In genomic region chr11:117232911-117233409, GRCh38 we compare ENCODE assay signal across 8 cellular contexts. TPM values are rescaled to one million over a fixed set of nuclear protein-coding genes. Genes with fewer than 3 reads are reported as not detected.
DNase-seq lines count a peak whose midpoint lies in the region; TF ChIP-seq lines count a peak whose summit lies in the region.

No MANE protein-coding gene starts in this region.

- H3K4me3 Mint-ChIP-seq in activated CD4-positive, alpha-beta T cell treated with anti-CD3 and anti-CD28 coated beads, Interleukin-2, amount 10 ng/mL, durations not matched to agents 24 days and 14 days, result peak overlapping the region; percentile 89
- peak overlapping the region; percentile 86 for H3K4me3 Mint-ChIP-seq in T-helper 2 cell treated with Interferon-gamma antibody and Interleukin-4, amounts not matched to agents 5 μg/mL and 100 μg/mL, for 36 hours
- peak overlapping the region; percentile 91 to 97 (median 94) for H3K4me3 Mint-ChIP-seq in nephron

- peaks cover 38% of the 10 kb centered on the region for H3K4me1 Mint-ChIP-seq in activated CD4-positive, alpha-beta T cell treated with anti-CD3 and anti-CD28 coated beads, Interleukin-2, amount 10 ng/mL, durations not matched to agents 24 days and 14 days
- H3K4me1 Mint-ChIP-seq in T-helper 2 cell treated with Interferon-gamma antibody and Interleukin-4, amounts not matched to agents 5 μg/mL and 100 μg/mL, for 36 hours (ENCODE audit: low read depth), result peaks cover 36% of the 10 kb centered on the region
- H3K4me1 Mint-ChIP-seq in nephron, result peaks cover 34% of the 10 kb centered on the region

- intact Hi-C loops in activated CD4-positive, alpha-beta T cell treated with anti-CD3 and anti-CD28 coated beads, Interleukin-2, amount 10 ng/mL, durations not matched to agents 24 days and 14 days (cut with micrococcal nuclease), result loop anchor here (1.0 to 5.0 kb wide), 4 partner anchors 89 to 584 kb away; partner anchors contain the start of genes PAFAH1B2 and ZPR1

- TF ChIP-seq CTCF in epithelial cell of proximal tubule (conservative IDR thresholded peaks at IDR 0.05; ENCODE audit: low read depth, low read length) (no peak), nephron (IDR thresholded peaks at IDR 0.05; ENCODE audit: unreplicated experiment in 3 of 3) (no peak)

- peaks cover 26% of the 10 kb centered on the region for H3K36me3 Mint-ChIP-seq in activated CD4-positive, alpha-beta T cell treated with anti-CD3 and anti-CD28 coated beads, Interleukin-2, amount 10 ng/mL, durations not matched to agents 24 days and 14 days (ENCODE audit: low read depth)
- H3K36me3 Mint-ChIP-seq in T-helper 2 cell treated with Interferon-gamma antibody and Interleukin-4, amounts not matched to agents 5 μg/mL and 100 μg/mL, for 36 hours (ENCODE audit: low read depth), result peaks cover 32% of the 10 kb centered on the region
- peaks cover 18% of the 10 kb centered on the region for H3K36me3 Mint-ChIP-seq in nephron (ENCODE audit: low read depth)

- peak overlapping the region; percentile 81 for H3K27ac Mint-ChIP-seq in activated CD4-positive, alpha-beta T cell treated with anti-CD3 and anti-CD28 coated beads, Interleukin-2, amount 10 ng/mL, durations not matched to agents 24 days and 14 days
- peak overlapping the region; percentile 84 for H3K27ac Mint-ChIP-seq in T-helper 2 cell treated with Interferon-gamma antibody and Interleukin-4, amounts not matched to agents 5 μg/mL and 100 μg/mL, for 36 hours
- H3K27ac Mint-ChIP-seq in nephron, result peak overlapping the region; percentile 88 to 94 (median 93)

- H3K9me3 Mint-ChIP-seq in activated CD4-positive, alpha-beta T cell treated with anti-CD3 and anti-CD28 coated beads, Interleukin-2, amount 10 ng/mL, durations not matched to agents 24 days and 14 days, result no peaks in the 10 kb centered on the region
- no peaks in the 10 kb centered on the region for H3K9me3 Mint-ChIP-seq in T-helper 2 cell treated with Interferon-gamma antibody and Interleukin-4, amounts not matched to agents 5 μg/mL and 100 μg/mL, for 36 hours
- H3K9me3 Mint-ChIP-seq in nephron, result no peaks in the 10 kb centered on the region

- DNase-seq in activated CD4-positive, alpha-beta T cell treated with anti-CD3 and anti-CD28 coated beads, Interleukin-2, amount 10 ng/mL, durations not matched to agents 24 days and 14 days, result peak; percentile 73
- DNase-seq in activated CD4-positive, alpha-beta T cell treated with anti-CD3 and anti-CD28 coated beads for 4 hours, result no peak
- no peak for DNase-seq in T-helper 2 cell treated with Interferon-gamma antibody and Interleukin-4, amounts not matched to agents 5 μg/mL and 100 μg/mL, for 36 hours (ENCODE audit: low spot score)
- DNase-seq in epithelial cell of proximal tubule (ENCODE audit: low read depth) (no peak), NCI-H2081 (lab: John Stamatoyannopoulos, UW) (no peak), DMS153 treated with DMSO at 0.1 percent for 48 hours (lab: John Stamatoyannopoulos, UW; ENCODE audit: unreplicated experiment) (no peak), KG1 (lab: John Stamatoyannopoulos, UW) (no peak)

- H3K4me3 ChIP-seq in epithelial cell of proximal tubule (ENCODE audit: low read depth, low read length), result peak overlapping the region; percentile 82

- H3K27me3 Mint-ChIP-seq in activated CD4-positive, alpha-beta T cell treated with anti-CD3 and anti-CD28 coated beads, Interleukin-2, amount 10 ng/mL, durations not matched to agents 24 days and 14 days, result no peaks in the 10 kb centered on the region
- H3K27me3 Mint-ChIP-seq in T-helper 2 cell treated with Interferon-gamma antibody and Interleukin-4, amounts not matched to agents 5 μg/mL and 100 μg/mL, for 36 hours (ENCODE audit: low read depth), result no peaks in the 10 kb centered on the region
- H3K27me3 Mint-ChIP-seq in nephron (ENCODE audit: low read depth), result no peaks in the 10 kb centered on the region

RNA-seq across cellular contexts. Expression of gene RNF214, which starts 0.5 kb away (rescaled TPM):
- 22.0 and 23.2 TPM in 2 replicates for total RNA-seq in activated CD4-positive, alpha-beta T cell treated with anti-CD3 and anti-CD28 coated beads, Interleukin-2, amount 10 ng/mL, durations not matched to agents 24 days and 14 days
- 6.5 and 9.7 TPM in 2 replicates for total RNA-seq in epithelial cell of proximal tubule

RNA-seq across cellular contexts. Expression of gene PCSK7, which starts 1.1 kb away (rescaled TPM):
- 160 and 165 TPM in 2 replicates for total RNA-seq in activated CD4-positive, alpha-beta T cell treated with anti-CD3 and anti-CD28 coated beads, Interleukin-2, amount 10 ng/mL, durations not matched to agents 24 days and 14 days
- total RNA-seq in epithelial cell of proximal tubule, result 19.6 and 29.6 TPM in 2 replicates

RNA-seq across cellular contexts. Expression of gene TAGLN, which starts 33.8 kb away (rescaled TPM):
- total RNA-seq in activated CD4-positive, alpha-beta T cell treated with anti-CD3 and anti-CD28 coated beads, Interleukin-2, amount 10 ng/mL, durations not matched to agents 24 days and 14 days, result 2.7 and 3.8 TPM in 2 replicates
- total RNA-seq in epithelial cell of proximal tubule, result 470 and 583 TPM in 2 replicates

RNA-seq across cellular contexts. Expression of gene SIDT2, which starts 54.4 kb away (rescaled TPM):
- total RNA-seq in activated CD4-positive, alpha-beta T cell treated with anti-CD3 and anti-CD28 coated beads, Interleukin-2, amount 10 ng/mL, durations not matched to agents 24 days and 14 days, result 23.9 and 29.1 TPM in 2 replicates
- 7.1 and 12.2 TPM in 2 replicates for total RNA-seq in epithelial cell of proximal tubule

RNA-seq across cellular contexts. Expression of gene BACE1-AS, which starts 58.2 kb away (rescaled TPM):
- 5.5 and 5.8 TPM in 2 replicates for total RNA-seq in activated CD4-positive, alpha-beta T cell treated with anti-CD3 and anti-CD28 coated beads, Interleukin-2, amount 10 ng/mL, durations not matched to agents 24 days and 14 days
- total RNA-seq in epithelial cell of proximal tubule, result 1.7 and 6.6 TPM in 2 replicates

Comparison
In these comparisons a context has a peak if more than half of its experiments do, and no peak if none do; other contexts are left out.
1. RNA of gene TAGLN, which starts 33.8 kb away (total RNA-seq): 470 to 583 TPM in epithelial cell of proximal tubule; 2.7 to 3.8 TPM in activated CD4-positive, alpha-beta T cell treated with anti-CD3 and anti-CD28 coated beads, Interleukin-2, amount 10 ng/mL, durations not matched to agents 24 days and 14 days; every median in the first group is over 10 times any median in the second.
2. Peak in every context shown above with its lines, with median percentiles within 50 percentile points of each other: H3K27ac Mint-ChIP-seq and H3K4me3 Mint-ChIP-seq.